In genomic region chr1:10724948-10725852, GRCh38 we compare ENCODE assay signal across 9 cellular contexts.
A peak's percentile ranks its signal among the peaks of the same experiment; 100 is the strongest.
DNase-seq lines count a peak whose midpoint lies in the region; ATAC-seq, FAIRE-seq and TF ChIP-seq lines count a peak whose summit lies in the region.
"Had no signal": no experiment of that assay in that cellular context is flagged by ENCODE, and none has a peak within 500 bp of the region (broad histone marks: within the 10 kb centered on the region; RNA-seq: fewer than 3 reads in every experiment).

No MANE protein-coding gene starts in this region.

- peak overlapping the region; percentile 5 for H3K9ac ChIP-seq in SK-N-MC (ENCODE audit: insufficient read length)

- H3K27me3 ChIP-seq in hepatocyte (no peaks in the 10 kb centered on the region), upper lobe of right lung (no peaks in the 10 kb centered on the region), MG63 (no peaks in the 10 kb centered on the region)

- TF ChIP-seq POLR2A in H54 (IDR thresholded peaks at IDR 0.05; ENCODE audit: low read depth, low read length): no peak

- H3K9me3 ChIP-seq in SK-N-MC (ENCODE audit: low read depth, low read length) (no peaks in the 10 kb centered on the region), hepatocyte (ENCODE audit: low read depth) (no peaks in the 10 kb centered on the region), upper lobe of right lung (no peaks in the 10 kb centered on the region), MG63 (no peaks in the 10 kb centered on the region)

- TF ChIP-seq CTCF in hepatocyte (IDR thresholded peaks at IDR 0.05; ENCODE audit: poor library complexity) (no peak), upper lobe of right lung (IDR thresholded peaks at IDR 0.05) (no peak)

- 66% methylated on average over 15 of the region's 21 CpGs for WGBS in hepatocyte (ENCODE audit: low lambda C conversion rate, missing lambda C conversion rate)

- H3K4me3 ChIP-seq in SK-N-MC (peak overlapping the region; percentile 73), hepatocyte (no peak overlapping the region), upper lobe of right lung (no peak overlapping the region), MG63 (no peak overlapping the region)

- DNase-seq in NCI-H2081 (lab: John Stamatoyannopoulos, UW) (peak; percentile 15 to 35), NCI-H2081 treated with DMSO at 0.1 percent for 48 hours (lab: John Stamatoyannopoulos, UW) (no peak), SK-N-MC (ENCODE audit: low read depth, low spot score) (peak; percentile 78), hepatocyte (ENCODE audit: low spot score) (peak; percentile 37), upper lobe of right lung (peak; percentile 84), MG63 (no peak), H54 (ENCODE audit: insufficient read length, low spot score) (no peak), medulla oblongata (ENCODE audit: extremely low spot score) (no peak)
- DNase-seq: activated naive CD8-positive, alpha-beta T cell treated with anti-CD3 and anti-CD28 coated beads, Interleukin-2, amount 10 ng/mL, durations not matched to agents 7 days and 5 days had no signal

- FAIRE-seq in H54 (lab: Jason Lieb, UNC): no peak

- H3K4me1 ChIP-seq in hepatocyte (ENCODE audit: insufficient read depth): peaks cover 3% of the 10 kb centered on the region
- peaks cover 16% of the 10 kb centered on the region for H3K4me1 ChIP-seq in upper lobe of right lung

- H3K9me2 ChIP-seq in hepatocyte (replicated peaks; ENCODE audit: insufficient read depth): no peaks in the 10 kb centered on the region

- H3K27ac ChIP-seq in SK-N-MC: peak overlapping the region; percentile 89
- H3K27ac ChIP-seq in hepatocyte: no peak overlapping the region
- H3K27ac ChIP-seq in upper lobe of right lung: peak overlapping the region; percentile 88

- H4K20me1 ChIP-seq in hepatocyte (ENCODE audit: insufficient read depth, poor library complexity, severe bottlenecking): no peaks in the 10 kb centered on the region

- ATAC-seq in upper lobe of right lung: peak; percentile 50

- H2AFZ ChIP-seq in hepatocyte: no peak overlapping the region

- H3K36me3 ChIP-seq in SK-N-MC (ENCODE audit: insufficient read depth, low read length): no peaks in the 10 kb centered on the region
- no peaks in the 10 kb centered on the region for H3K36me3 ChIP-seq in hepatocyte (replicated peaks; ENCODE audit: insufficient read depth, low read depth)
- H3K36me3 ChIP-seq in upper lobe of right lung: no peaks in the 10 kb centered on the region
- no peaks in the 10 kb centered on the region for H3K36me3 ChIP-seq in MG63

- no peaks in the 10 kb centered on the region for H3K79me2 ChIP-seq in hepatocyte

- H3K4me2 ChIP-seq in hepatocyte: peak overlapping the region; percentile 61

- intact Hi-C loops in upper lobe of right lung (cut with DNase I): no loop called here

Comparison
In these comparisons a context has a peak if more than half of its experiments do, and no peak if none do; other contexts are left out.
1. DNase-seq: peak in NCI-H2081 (2 of 2), SK-N-MC (single experiment), hepatocyte (single experiment) and upper lobe of right lung (single experiment); none in NCI-H2081 treated with DMSO at 0.1 percent for 48 hours (single experiment), MG63 (single experiment), H54 (single experiment) and medulla oblongata (single experiment).